ENCODE assay signal across 17 cellular contexts in genomic region chr1:59481915-59482505, GRCh38.
DNase-seq lines count a peak whose midpoint lies in the region; ATAC-seq and TF ChIP-seq lines count a peak whose summit lies in the region.
"Had no signal": no experiment of that assay in that cellular context is flagged by ENCODE, and none has a peak within 500 bp of the region (broad histone marks: within the 10 kb centered on the region; RNA-seq: fewer than 3 reads in every experiment).

No MANE protein-coding gene starts in this region.

- H3K27me3 ChIP-seq in GM23248 (replicated peaks; ENCODE audit: insufficient read depth) = no peaks in the 10 kb centered on the region
- no peaks in the 10 kb centered on the region for H3K27me3 ChIP-seq in fibroblast of lung (ENCODE audit: control insufficient read depth, insufficient read depth, low read length)
- H3K27me3 ChIP-seq in smooth muscle cell (ENCODE audit: low read depth) = no peaks in the 10 kb centered on the region

- H3K9me2 ChIP-seq in GM23248 (ENCODE audit: insufficient read depth) = no peaks in the 10 kb centered on the region

- H3K36me3 Mint-ChIP-seq in stimulated activated naive B cell treated with anti-CD40 and anti-IgM and Interleukin-4, amounts not matched to agents 10 μg/mL and 1 μg/mL and 100 μg/mL, for 72 hours = no peaks in the 10 kb centered on the region
- H3K36me3 Mint-ChIP-seq: natural killer cell had no signal

- peaks cover 10 to 16% of the 10 kb centered on the region in 2 donors for H3K4me1 Mint-ChIP-seq in stimulated activated naive B cell treated with anti-CD40 and anti-IgM and Interleukin-4, amounts not matched to agents 10 μg/mL and 1 μg/mL and 100 μg/mL, for 72 hours
- H3K4me1 Mint-ChIP-seq: natural killer cell had no signal

- H3K4me3 ChIP-seq in GM23248 = no peak overlapping the region
- H3K4me3 ChIP-seq in fibroblast of lung (replicated peaks in 1 of 4; ENCODE audit: control extremely low read depth in 1 of 4, insufficient read depth in 1 of 4, low read depth in 3 of 4, low read length in 4 of 4) = no peak overlapping the region
- H3K4me3 ChIP-seq in smooth muscle cell = no peak overlapping the region
- H3K4me3 ChIP-seq: lung had no signal

- TF ChIP-seq CTCF in fibroblast of lung (conservative IDR thresholded peaks at IDR 0.05 in 1 of 2, IDR thresholded peaks at IDR 0.05 in 1 of 2; ENCODE audit: low read depth in 1 of 2, low read length in 2 of 2) = no peak
- no peak for TF ChIP-seq CTCF in smooth muscle cell (IDR thresholded peaks at IDR 0.05; ENCODE audit: borderline replicate concordance, insufficient read depth, poor library complexity, severe bottlenecking)

- H3F3A ChIP-seq in GM23248 (ENCODE audit: insufficient read depth) (peaks cover 26% of the 10 kb centered on the region), smooth muscle cell (ENCODE audit: low read depth) (peaks cover 14% of the 10 kb centered on the region)

- H3K27me3 Mint-ChIP-seq in stimulated activated naive B cell treated with anti-CD40 and anti-IgM and Interleukin-4, amounts not matched to agents 10 μg/mL and 1 μg/mL and 100 μg/mL, for 72 hours = no peaks in the 10 kb centered on the region
- H3K27me3 Mint-ChIP-seq: activated CD4-positive, alpha-beta T cell treated with anti-CD3 and anti-CD28 coated beads, Interleukin-2, amount 10 ng/mL, durations not matched to agents 24 days and 14 days had no signal

- H3K9ac ChIP-seq in GM23248 (no peak overlapping the region), fibroblast of lung (ENCODE audit: insufficient read depth, low read length) (no peak overlapping the region), smooth muscle cell (ENCODE audit: low read depth) (no peak overlapping the region)

- no peak overlapping the region for H2AFZ ChIP-seq in GM23248
- H2AFZ ChIP-seq in fibroblast of lung (ENCODE audit: low read length) = no peak overlapping the region
- no peak overlapping the region for H2AFZ ChIP-seq in smooth muscle cell (ENCODE audit: low read depth)

- DNase-seq in GM23248 (peak; percentile 42), NCI-H82 treated with DMSO at 0.1 percent for 48 hours (lab: John Stamatoyannopoulos, UW; ENCODE audit: unreplicated experiment) (peak; percentile 72), fibroblast of lung (ENCODE audit: low read depth in 2 of 2) (peak; percentile 52 to 53), smooth muscle cell (lab: John Stamatoyannopoulos, UW; ENCODE audit: unreplicated experiment) (no peak), T-helper 2 cell (no peak)
- DNase-seq in stimulated activated naive B cell treated with anti-CD40 and anti-IgM and Interleukin-4, amounts not matched to agents 10 μg/mL and 1 μg/mL and 100 μg/mL, for 72 hours = no peak
- DNase-seq: activated CD4-positive, alpha-beta T cell treated with anti-CD3 and anti-CD28 coated beads, Interleukin-2, amount 10 ng/mL, durations not matched to agents 24 days and 14 days; activated gamma-delta T cell; aorta; C1 segment of cervical spinal cord; effector memory CD4-positive, alpha-beta T cell; KG1; natural killer cell; NCI-H1105; NCI-H774 had no signal

- H3K4me3 Mint-ChIP-seq in stimulated activated naive B cell treated with anti-CD40 and anti-IgM and Interleukin-4, amounts not matched to agents 10 μg/mL and 1 μg/mL and 100 μg/mL, for 72 hours = no peak overlapping the region
- H3K4me3 Mint-ChIP-seq: activated CD4-positive, alpha-beta T cell treated with anti-CD3 and anti-CD28 coated beads, Interleukin-2, amount 10 ng/mL, durations not matched to agents 24 days and 14 days; natural killer cell had no signal

- 0 out of 2 replicates have a peak overlapping the region, but pooled peaks have one; percentile 8 for H3K27ac ChIP-seq in GM23248
- H3K27ac ChIP-seq in fibroblast of lung (ENCODE audit: insufficient read depth, low read length) = no peak overlapping the region
- peak overlapping the region; percentile 84 for H3K27ac ChIP-seq in smooth muscle cell (ENCODE audit: low read depth)

- ATAC-seq in HG03469 (IDR thresholded peaks at IDR 0.05; ENCODE audit: unreplicated experiment) = no peak
- no peak for ATAC-seq in stimulated activated naive B cell treated with anti-CD40 and anti-IgM and Interleukin-4, amounts not matched to agents 10 μg/mL and 1 μg/mL and 100 μg/mL, for 72 hours (replicated peaks)
- ATAC-seq: natural killer cell had no signal

- H3K4me1 ChIP-seq in GM23248 (ENCODE audit: insufficient read depth) (peaks cover 20% of the 10 kb centered on the region), fibroblast of lung (ENCODE audit: control insufficient read depth, extremely low read depth, insufficient read depth, low read length) (peaks cover 7% of the 10 kb centered on the region), smooth muscle cell (ENCODE audit: low read depth) (peaks cover 6% of the 10 kb centered on the region)

- H3K27ac Mint-ChIP-seq in stimulated activated naive B cell treated with anti-CD40 and anti-IgM and Interleukin-4, amounts not matched to agents 10 μg/mL and 1 μg/mL and 100 μg/mL, for 72 hours = no peak overlapping the region
- H3K27ac Mint-ChIP-seq: activated CD4-positive, alpha-beta T cell treated with anti-CD3 and anti-CD28 coated beads, Interleukin-2, amount 10 ng/mL, durations not matched to agents 24 days and 14 days; natural killer cell had no signal

- H3K4me2 ChIP-seq in GM23248 (ENCODE audit: unreplicated experiment) = peak overlapping the region; percentile 4
- H3K4me2 ChIP-seq in fibroblast of lung (ENCODE audit: extremely low read depth, insufficient read depth, low read length) = no peak overlapping the region
- peak overlapping the region; percentile 28 for H3K4me2 ChIP-seq in smooth muscle cell

- 80 to 83% methylated on average over 3 of the region's 3 CpGs for WGBS in GM23248 (ENCODE audit: low coverage in 1 of 2, low lambda C conversion rate in 2 of 2, missing lambda C conversion rate in 2 of 2), 2 experiments
- 36% methylated on average over 3 of the region's 3 CpGs for WGBS in smooth muscle cell (ENCODE audit: low lambda C conversion rate)

- H3K79me2 ChIP-seq in GM23248 (ENCODE audit: insufficient read depth) = no peaks in the 10 kb centered on the region
- H3K79me2 ChIP-seq in fibroblast of lung (ENCODE audit: control insufficient read depth, insufficient read depth, low read length) = no peaks in the 10 kb centered on the region
- H3K79me2 ChIP-seq in smooth muscle cell (ENCODE audit: low read depth) = no peaks in the 10 kb centered on the region

- H3K9me3 Mint-ChIP-seq in stimulated activated naive B cell treated with anti-CD40 and anti-IgM and Interleukin-4, amounts not matched to agents 10 μg/mL and 1 μg/mL and 100 μg/mL, for 72 hours = no peaks in the 10 kb centered on the region
- H3K9me3 Mint-ChIP-seq: activated CD4-positive, alpha-beta T cell treated with anti-CD3 and anti-CD28 coated beads, Interleukin-2, amount 10 ng/mL, durations not matched to agents 24 days and 14 days; natural killer cell had no signal

- no peaks in the 10 kb centered on the region for H3K36me3 ChIP-seq in GM23248 (ENCODE audit: low read depth)
- H3K36me3 ChIP-seq in fibroblast of lung (ENCODE audit: control insufficient read depth, insufficient read depth, low read length) = no peaks in the 10 kb centered on the region
- no peaks in the 10 kb centered on the region for H3K36me3 ChIP-seq in smooth muscle cell (ENCODE audit: low read depth)

- H3K9me3 ChIP-seq in GM23248 (ENCODE audit: low read depth) (no peaks in the 10 kb centered on the region), fibroblast of lung (ENCODE audit: control insufficient read depth, insufficient read depth, low read depth, low read length) (no peaks in the 10 kb centered on the region), smooth muscle cell (replicated peaks; ENCODE audit: low read depth) (no peaks in the 10 kb centered on the region)

- in situ Hi-C loops in GM23248 (cut with MboI) = no loop called here

- H4K20me1 ChIP-seq in GM23248 (ENCODE audit: insufficient read depth) (no peaks in the 10 kb centered on the region), fibroblast of lung (ENCODE audit: control insufficient read depth, extremely low read depth, insufficient read depth, low read length) (no peaks in the 10 kb centered on the region), smooth muscle cell (ENCODE audit: low read depth) (no peaks in the 10 kb centered on the region)

Comparison
In these comparisons a context has a peak if more than half of its experiments do, and no peak if none do; other contexts are left out.
1. DNase-seq: peak in GM23248 (single experiment), NCI-H82 treated with DMSO at 0.1 percent for 48 hours (single experiment) and fibroblast of lung (2 of 2); none in smooth muscle cell (single experiment), T-helper 2 cell (0 of 5) and stimulated activated naive B cell treated with anti-CD40 and anti-IgM and Interleukin-4, amounts not matched to agents 10 μg/mL and 1 μg/mL and 100 μg/mL, for 72 hours (single experiment).